ENCODE assay signal across 16 cellular contexts in genomic region chr14:89660183-89660582, GRCh38.
DNase-seq lines count a peak whose midpoint lies in the region; ATAC-seq, FAIRE-seq and TF ChIP-seq lines count a peak whose summit lies in the region.
"Had no signal": no experiment of that assay in that cellular context is flagged by ENCODE, and none has a peak within 500 bp of the region (broad histone marks: within the 10 kb centered on the region; RNA-seq: fewer than 3 reads in every experiment).

No MANE protein-coding gene starts in this region.

- H2AFZ ChIP-seq in keratinocyte (ENCODE audit: control insufficient read depth, low read length), result peak overlapping the region; percentile 6

- dilution Hi-C loops in keratinocyte (cut with MboI; ENCODE audit: extremely low pct_ligation_motif_present, low sequenced_read_pairs), result no loop called here

- H4K20me1 ChIP-seq in keratinocyte (ENCODE audit: control insufficient read depth, extremely low read depth, insufficient read depth, low read length), result no peaks in the 10 kb centered on the region

- no peak for TF ChIP-seq EP300 in esophagus muscularis mucosa (IDR thresholded peaks at IDR 0.05)

- H3K4me3 ChIP-seq in esophagus muscularis mucosa (peak overlapping the region in 1 of 4 donors; percentile 10), keratinocyte (ENCODE audit: control insufficient read depth in 2 of 3, extremely low read depth in 1 of 3, insufficient read depth in 2 of 3, low read depth in 1 of 3, low read length in 3 of 3) (no peak overlapping the region)
- H3K4me3 ChIP-seq: SK-N-MC had no signal

- FAIRE-seq in keratinocyte (lab: Jason Lieb, UNC), result no peak

- no peak overlapping the region for H3K9ac ChIP-seq in keratinocyte (ENCODE audit: control insufficient read depth, extremely low read depth, insufficient read depth, low read length)

- TF ChIP-seq CTCF in esophagus muscularis mucosa (IDR thresholded peaks at IDR 0.05) (no peak), keratinocyte (optimal IDR thresholded peaks at IDR 0.05 in 1 of 3, IDR thresholded peaks at IDR 0.05 in 1 of 3, conservative IDR thresholded peaks at IDR 0.05 in 1 of 3; ENCODE audit: extremely low read depth in 1 of 3, insufficient read depth in 2 of 3, low read length in 3 of 3) (no peak)

- 15% methylated on average over 5 of the region's 5 CpGs for WGBS in esophagus muscularis mucosa

- DNase-seq in NCI-H2171 treated with DMSO at 0.1 percent for 48 hours (lab: John Stamatoyannopoulos, UW) (peak; percentile 59), NCI-H2171 (lab: John Stamatoyannopoulos, UW) (no peak), esophagus muscularis mucosa (ENCODE audit: extremely low spot score) (no peak), keratinocyte (ENCODE audit: low read depth, low spot score) (no peak), superior temporal gyrus (ENCODE audit: extremely low spot score) (peak; percentile 68), OCI-M1 (lab: John Stamatoyannopoulos, UW) (no peak)
- DNase-seq: 8988T; activated naive CD4-positive, alpha-beta T cell; Caco-2; NCI-H1436 treated with DMSO at 0.1 percent for 48 hours; NCI-H82 had no signal

- H3K27me3 ChIP-seq in esophagus muscularis mucosa, result no peaks in the 10 kb centered on the region
- no peaks in the 10 kb centered on the region for H3K27me3 ChIP-seq in keratinocyte (ENCODE audit: control insufficient read depth, extremely low read depth, insufficient read depth, low read length)
- H3K27me3 ChIP-seq: foreskin keratinocyte had no signal

- no peaks in the 10 kb centered on the region for H3K36me3 ChIP-seq in esophagus muscularis mucosa
- H3K36me3 ChIP-seq in keratinocyte (ENCODE audit: control insufficient read depth in 2 of 2, extremely low read depth in 1 of 2, insufficient read depth in 2 of 2, low read length in 2 of 2), result no peaks in the 10 kb centered on the region

- TF ChIP-seq POLR2A in esophagus muscularis mucosa (IDR thresholded peaks at IDR 0.05; ENCODE audit: low read depth), result no peak

- no peak for ATAC-seq in GM21360 (IDR thresholded peaks at IDR 0.05; ENCODE audit: unreplicated experiment)
- no peak for ATAC-seq in GM21529 (IDR thresholded peaks at IDR 0.05; ENCODE audit: unreplicated experiment)
- ATAC-seq: foreskin keratinocyte had no signal

- H3K4me2 ChIP-seq in keratinocyte (ENCODE audit: control insufficient read depth, extremely low read depth, insufficient read depth, low read depth, low read length), result no peak overlapping the region

- no peaks in the 10 kb centered on the region for H3K9me1 ChIP-seq in keratinocyte (ENCODE audit: control insufficient read depth, extremely low read depth, insufficient read depth, low read length)

- H3K4me1 ChIP-seq in esophagus muscularis mucosa, result peaks cover 4 to 18% (median 14%) of the 10 kb centered on the region in 4 donors
- H3K4me1 ChIP-seq in keratinocyte (ENCODE audit: control insufficient read depth, extremely low read depth, insufficient read depth, low read length), result no peaks in the 10 kb centered on the region
- H3K4me1 ChIP-seq: Caco-2, foreskin keratinocyte had no signal

- no peaks in the 10 kb centered on the region for H3K9me3 ChIP-seq in esophagus muscularis mucosa
- no peaks in the 10 kb centered on the region for H3K9me3 ChIP-seq in keratinocyte (ENCODE audit: control insufficient read depth, low read depth, low read length)

- intact Hi-C loops in esophagus muscularis mucosa (cut with DNase I), result no loop called here

- H3K27ac ChIP-seq in esophagus muscularis mucosa (replicated peaks in 1 of 4) (peak overlapping the region in 3 of 4 donors; percentile 7 to 39 (median 33)), keratinocyte (ENCODE audit: control insufficient read depth, insufficient read depth, low read length) (no peak overlapping the region)
- H3K27ac ChIP-seq: foreskin keratinocyte, SK-N-MC, VCaP had no signal

- no peaks in the 10 kb centered on the region for H3K79me2 ChIP-seq in keratinocyte (ENCODE audit: control insufficient read depth, insufficient read depth, low read length)

Comparison
In these comparisons a context has a peak if more than half of its experiments do, and no peak if none do; other contexts are left out.
1. DNase-seq: peak in NCI-H2171 treated with DMSO at 0.1 percent for 48 hours (single experiment) and superior temporal gyrus (single experiment); none in NCI-H2171 (single experiment), esophagus muscularis mucosa (single experiment), keratinocyte (single experiment) and OCI-M1 (single experiment).